20 cellular contexts compared by ENCODE assay signal in genomic region chr3:9146367-9147071, GRCh38.
DNase-seq lines count a peak whose midpoint lies in the region; ATAC-seq, FAIRE-seq and TF ChIP-seq lines count a peak whose summit lies in the region.
"Had no signal": no experiment of that assay in that cellular context is flagged by ENCODE, and none has a peak within 500 bp of the region (broad histone marks: within the 10 kb centered on the region; RNA-seq: fewer than 3 reads in every experiment).

No MANE protein-coding gene starts in this region.

- no peaks in the 10 kb centered on the region for H3K27me3 ChIP-seq in SK-N-SH (ENCODE audit: insufficient read depth)
- H3K27me3 ChIP-seq in small intestine (ENCODE audit: control insufficient read depth in 2 of 2, insufficient read depth in 2 of 2, low read length in 2 of 2), result no peaks in the 10 kb centered on the region
- no peaks in the 10 kb centered on the region for H3K27me3 ChIP-seq in brain microvascular endothelial cell (replicated peaks)
- H3K27me3 ChIP-seq: ovary, tibial nerve had no signal

- no peak for FAIRE-seq in small intestine (lab: Jason Lieb, UNC)
- FAIRE-seq: G401.6 had no signal

- CTCF ChIA-PET in SK-N-SH (lab: Yijun Ruan, JAX), result interaction anchor here (0.8 to 1.5 kb wide), 2 partner anchors 16 to 79 kb away, joined by 3 to 4 read pairs; no protein-coding TSS in a partner anchor

- no peaks in the 10 kb centered on the region for H3K79me2 ChIP-seq in SK-N-SH (ENCODE audit: insufficient read depth)

- no peaks in the 10 kb centered on the region for H3F3A ChIP-seq in SK-N-SH (replicated peaks; ENCODE audit: insufficient read depth)

- no peak for DNase-seq in SK-N-SH
- peak; percentile 66 for DNase-seq in small intestine
- no peak for DNase-seq in DMS 273 treated with DMSO at 0.1 percent for 48 hours (lab: John Stamatoyannopoulos, UW)
- no peak for DNase-seq in brain microvascular endothelial cell
- DNase-seq: activated CD4-positive, alpha-beta T cell treated with anti-CD3 and anti-CD28 coated beads for 48 hours; CD8-positive, alpha-beta memory T cell; mesendoderm; NCI-H2227 treated with DMSO at 0.1 percent for 48 hours; ovary; PC-9; stimulated activated CD4-positive, alpha-beta T cell treated with anti-CD3 and anti-CD28 coated beads, Interleukin-12 subunit alpha, Interleukin-12 subunit beta, amount 100 ng/mL, for 4 hours had no signal

- no peak for TF ChIP-seq CTCF in SK-N-SH (IDR thresholded peaks at IDR 0.05)
- no peak for TF ChIP-seq CTCF in brain microvascular endothelial cell (IDR thresholded peaks at IDR 0.05; ENCODE audit: low read depth, low read length, missing control alignments)

- H3K27ac ChIP-seq in SK-N-SH (ENCODE audit: low read depth in 2 of 2, low read length in 1 of 2) (no peak overlapping the region), small intestine (ENCODE audit: low read depth in 1 of 2, low read length in 1 of 2) (no peak overlapping the region), brain microvascular endothelial cell (no peak overlapping the region)
- H3K27ac ChIP-seq: 22Rv1, ovary, PC-9, tibial nerve had no signal

- no peaks in the 10 kb centered on the region for H3K9me3 ChIP-seq in SK-N-SH
- H3K9me3 ChIP-seq in small intestine (ENCODE audit: control insufficient read depth, low read depth), result no peaks in the 10 kb centered on the region
- H3K9me3 ChIP-seq: ovary had no signal

- no peak overlapping the region for H2AFZ ChIP-seq in SK-N-SH (ENCODE audit: low read depth)
- H2AFZ ChIP-seq: PC-9 had no signal

- TF ChIP-seq RAD21 in SK-N-SH (IDR thresholded peaks at IDR 0.05; ENCODE audit: low read length) (no peak), Ishikawa (IDR thresholded peaks at IDR 0.05; ENCODE audit: low read depth) (0 out of 2 replicates have a peak, but pooled peaks have one; percentile 2)

- no peaks in the 10 kb centered on the region for H3K9me2 ChIP-seq in SK-N-SH

- POLR2A ChIA-PET in SK-N-SH (lab: Yijun Ruan, JAX), result interaction anchor here (0.6 kb wide), 1 partner anchor 15 kb away, joined by 4 read pairs; no protein-coding TSS in a partner anchor

- TF ChIP-seq EP300 in SK-N-SH (IDR thresholded peaks at IDR 0.05; ENCODE audit: borderline replicate concordance in 1 of 2, low read depth in 1 of 2, low read length in 1 of 2) (no peak), Ishikawa (IDR thresholded peaks at IDR 0.05; ENCODE audit: borderline replicate concordance) (peak; percentile 94)

- H3K9ac ChIP-seq in SK-N-SH, result no peak overlapping the region

- 69% methylated on average over 11 of the region's 11 CpGs for WGBS in SK-N-SH (ENCODE audit: low lambda C conversion rate)
- 60 to 83% (median 77%) methylated on average over 11 of the region's 11 CpGs for WGBS in small intestine, 3 donors

- H3K4me3 ChIP-seq in SK-N-SH (ENCODE audit: low read depth in 2 of 2, low read length in 1 of 2) (no peak overlapping the region), small intestine (ENCODE audit: low read depth in 1 of 2, low read length in 2 of 2) (no peak overlapping the region), brain microvascular endothelial cell (ENCODE audit: low read depth, low read length) (no peak overlapping the region)
- H3K4me3 ChIP-seq: ovary, PC-9, tibial nerve had no signal

- H4K20me1 ChIP-seq in SK-N-SH (ENCODE audit: insufficient read depth), result no peaks in the 10 kb centered on the region

- no peak overlapping the region for H3K4me2 ChIP-seq in SK-N-SH
- H3K4me2 ChIP-seq: PC-9 had no signal

- ATAC-seq in SK-N-SH treated with all-trans-retinoic acid at 6 μM for 48 hours (no peak), GM21786 (IDR thresholded peaks at IDR 0.05; ENCODE audit: unreplicated experiment) (peak; percentile 41), GM18520 (IDR thresholded peaks at IDR 0.05; ENCODE audit: unreplicated experiment) (no peak)
- ATAC-seq: activated T-helper 17 cell treated with anti-CD3 and anti-CD28 coated beads, Interleukin-2, amount 50 U/mL, for 72 hours; HCT116 had no signal

- H3K4me1 ChIP-seq in SK-N-SH (ENCODE audit: control insufficient read depth in 1 of 2, insufficient read depth in 2 of 2, low read depth in 1 of 2, low read length in 1 of 2), result no peaks in the 10 kb centered on the region; a peak in 1 of 4 replicates
- H3K4me1 ChIP-seq in small intestine (ENCODE audit: control insufficient read depth in 2 of 2, insufficient read depth in 1 of 2, low read depth in 1 of 2, low read length in 1 of 2), result no peaks in the 10 kb centered on the region

- in situ Hi-C loops in brain microvascular endothelial cell (cut with HindIII; ENCODE audit: low pct_ligation_motif_present, low sequenced_read_pairs), result no loop called here

- H3K36me3 ChIP-seq in SK-N-SH (replicated peaks in 1 of 2; ENCODE audit: control insufficient read depth in 1 of 2, insufficient read depth in 2 of 2, low read length in 1 of 2), result no peaks in the 10 kb centered on the region
- no peaks in the 10 kb centered on the region for H3K36me3 ChIP-seq in small intestine (ENCODE audit: control insufficient read depth in 2 of 2, insufficient read depth in 2 of 2, low read length in 2 of 2)
- no peaks in the 10 kb centered on the region for H3K36me3 ChIP-seq in brain microvascular endothelial cell (replicated peaks)
- H3K36me3 ChIP-seq: ovary had no signal

TF ChIP-seq in SK-N-SH treated with all-trans-retinoic acid at 6 μM for 48 hours, 23 proteins besides CTCF, POLR2A, EP300 and RAD21:
- TF ChIP-seq, protein P1, sequence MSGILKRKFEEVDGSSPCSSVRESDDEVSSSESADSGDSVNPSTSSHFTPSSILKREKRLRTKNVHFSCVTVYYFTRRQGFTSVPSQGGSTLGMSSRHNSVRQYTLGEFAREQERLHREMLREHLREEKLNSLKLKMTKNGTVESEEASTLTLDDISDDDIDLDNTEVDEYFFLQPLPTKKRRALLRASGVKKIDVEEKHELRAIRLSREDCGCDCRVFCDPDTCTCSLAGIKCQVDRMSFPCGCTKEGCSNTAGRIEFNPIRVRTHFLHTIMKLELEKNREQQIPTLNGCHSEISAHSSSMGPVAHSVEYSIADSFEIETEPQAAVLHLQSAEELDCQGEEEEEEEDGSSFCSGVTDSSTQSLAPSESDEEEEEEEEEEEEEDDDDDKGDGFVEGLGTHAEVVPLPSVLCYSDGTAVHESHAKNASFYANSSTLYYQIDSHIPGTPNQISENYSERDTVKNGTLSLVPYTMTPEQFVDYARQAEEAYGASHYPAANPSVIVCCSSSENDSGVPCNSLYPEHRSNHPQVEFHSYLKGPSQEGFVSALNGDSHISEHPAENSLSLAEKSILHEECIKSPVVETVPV (CRISPR knock-in tag; IDR thresholded peaks at IDR 0.05), result no peak
- peak; percentile 81; the same call in 1 of the 2 replicates for TF ChIP-seq ZFP3 (CRISPR knock-in tag; IDR thresholded peaks at IDR 0.05)

TF ChIP-seq in SK-N-SH, 30 proteins besides CTCF, POLR2A, EP300 and RAD21 (continues in another document):
- TF ChIP-seq SMC3 (IDR thresholded peaks at IDR 0.05; ENCODE audit: low read depth, low read length), result no peak
- TF ChIP-seq FOXJ3 (CRISPR knock-in tag; IDR thresholded peaks at IDR 0.05), result no peak
- no peak for TF ChIP-seq MEF2A (IDR thresholded peaks at IDR 0.05; ENCODE audit: borderline replicate concordance, low read depth)
- TF ChIP-seq, protein P2, sequence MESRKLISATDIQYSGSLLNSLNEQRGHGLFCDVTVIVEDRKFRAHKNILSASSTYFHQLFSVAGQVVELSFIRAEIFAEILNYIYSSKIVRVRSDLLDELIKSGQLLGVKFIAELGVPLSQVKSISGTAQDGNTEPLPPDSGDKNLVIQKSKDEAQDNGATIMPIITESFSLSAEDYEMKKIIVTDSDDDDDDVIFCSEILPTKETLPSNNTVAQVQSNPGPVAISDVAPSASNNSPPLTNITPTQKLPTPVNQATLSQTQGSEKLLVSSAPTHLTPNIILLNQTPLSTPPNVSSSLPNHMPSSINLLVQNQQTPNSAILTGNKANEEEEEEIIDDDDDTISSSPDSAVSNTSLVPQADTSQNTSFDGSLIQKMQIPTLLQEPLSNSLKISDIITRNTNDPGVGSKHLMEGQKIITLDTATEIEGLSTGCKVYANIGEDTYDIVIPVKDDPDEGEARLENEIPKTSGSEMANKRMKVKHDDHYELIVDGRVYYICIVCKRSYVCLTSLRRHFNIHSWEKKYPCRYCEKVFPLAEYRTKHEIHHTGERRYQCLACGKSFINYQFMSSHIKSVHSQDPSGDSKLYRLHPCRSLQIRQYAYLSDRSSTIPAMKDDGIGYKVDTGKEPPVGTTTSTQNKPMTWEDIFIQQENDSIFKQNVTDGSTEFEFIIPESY (IDR thresholded peaks at IDR 0.05; ENCODE audit: borderline replicate concordance, low read depth), result no peak

TF ChIP-seq in Ishikawa, 13 proteins besides CTCF, POLR2A, EP300 and RAD21:
- TF ChIP-seq TEAD4 (IDR thresholded peaks at IDR 0.05) (peak; percentile 78), TCF12 (IDR thresholded peaks at IDR 0.05; ENCODE audit: low read depth) (peak; percentile 98), YY1 (IDR thresholded peaks at IDR 0.05; ENCODE audit: low read depth) (no peak), FOXM1 (IDR thresholded peaks at IDR 0.05; ENCODE audit: borderline replicate concordance, low read depth) (peak; percentile 38; the same call in 1 of the 2 replicates), CEBPB (IDR thresholded peaks at IDR 0.05) (peak; percentile 86), NFIC (IDR thresholded peaks at IDR 0.05) (peak; percentile 85), MAX (IDR thresholded peaks at IDR 0.05) (peak; percentile 80)
- TF ChIP-seq, protein P3, sequence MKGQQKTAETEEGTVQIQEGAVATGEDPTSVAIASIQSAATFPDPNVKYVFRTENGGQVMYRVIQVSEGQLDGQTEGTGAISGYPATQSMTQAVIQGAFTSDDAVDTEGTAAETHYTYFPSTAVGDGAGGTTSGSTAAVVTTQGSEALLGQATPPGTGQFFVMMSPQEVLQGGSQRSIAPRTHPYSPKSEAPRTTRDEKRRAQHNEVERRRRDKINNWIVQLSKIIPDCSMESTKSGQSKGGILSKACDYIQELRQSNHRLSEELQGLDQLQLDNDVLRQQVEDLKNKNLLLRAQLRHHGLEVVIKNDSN (IDR thresholded peaks at IDR 0.05), result no peak
